Comparison of ENCODE assay signal across 14 cellular contexts in genomic region chr3:154184582-154184981, GRCh38.
A peak's percentile ranks its signal among the peaks of the same experiment; 100 is the strongest.
DNase-seq lines count a peak whose midpoint lies in the region; ATAC-seq and TF ChIP-seq lines count a peak whose summit lies in the region.
"Had no signal": no experiment of that assay in that cellular context is flagged by ENCODE, and none has a peak within 500 bp of the region (broad histone marks: within the 10 kb centered on the region; RNA-seq: fewer than 3 reads in every experiment).

No MANE protein-coding gene starts in this region.

- H3K56ac ChIP-seq in H9 (ENCODE audit: insufficient read length, low read depth, low read length) = no peak overlapping the region

- ATAC-seq in GM18858 (IDR thresholded peaks at IDR 0.05; ENCODE audit: unreplicated experiment) (no peak), GM18870 (IDR thresholded peaks at IDR 0.05; ENCODE audit: unreplicated experiment) (no peak), heart left ventricle (no peak)

- H3K27me3 Mint-ChIP-seq in H9 (ENCODE audit: low read depth) = no peaks in the 10 kb centered on the region
- H3K27me3 Mint-ChIP-seq in activated CD4-positive, alpha-beta T cell treated with anti-CD3 and anti-CD28 coated beads, Interleukin-2, amount 10 ng/mL, durations not matched to agents 7 days and 5 days = no peaks in the 10 kb centered on the region

- H3K9ac ChIP-seq in H9 (ENCODE audit: extremely low read depth, insufficient read length, low read length) = no peak overlapping the region
- H3K9ac ChIP-seq: SK-N-SH had no signal

- DNase-seq in H9 = no peak
- DNase-seq in NCI-H446 treated with DMSO at 0.1 percent for 48 hours (lab: John Stamatoyannopoulos, UW) = peak; percentile 81
- peak; percentile 2 for DNase-seq in cerebellum (ENCODE audit: low spot score)
- DNase-seq in sigmoid colon = no peak
- no peak for DNase-seq in activated CD4-positive, alpha-beta T cell treated with anti-CD3 and anti-CD28 coated beads, Interleukin-2, amount 10 ng/mL, durations not matched to agents 7 days and 5 days
- DNase-seq in heart left ventricle = no peak
- DNase-seq: C1 segment of cervical spinal cord, EL, NCI-H1092 treated with DMSO at 0.1 percent for 48 hours, NCI-H1694 treated with DMSO at 0.1 percent for 48 hours, Right ventricle myocardium superior, SK-N-SH had no signal

- H3T11ph ChIP-seq in H9 (ENCODE audit: low read length) = no peak overlapping the region

- H3K27ac Mint-ChIP-seq in H9 = peak overlapping the region; percentile 1 to 31 (median 20); a peak in 4 of 7 replicates
- H3K27ac Mint-ChIP-seq in activated CD4-positive, alpha-beta T cell treated with anti-CD3 and anti-CD28 coated beads, Interleukin-2, amount 10 ng/mL, durations not matched to agents 7 days and 5 days = no peak overlapping the region

- no peaks in the 10 kb centered on the region for H3K9me3 Mint-ChIP-seq in H9
- H3K9me3 Mint-ChIP-seq in activated CD4-positive, alpha-beta T cell treated with anti-CD3 and anti-CD28 coated beads, Interleukin-2, amount 10 ng/mL, durations not matched to agents 7 days and 5 days = no peaks in the 10 kb centered on the region

- no peak overlapping the region for H3K4me3 Mint-ChIP-seq in H9
- H3K4me3 Mint-ChIP-seq in activated CD4-positive, alpha-beta T cell treated with anti-CD3 and anti-CD28 coated beads, Interleukin-2, amount 10 ng/mL, durations not matched to agents 7 days and 5 days = no peak overlapping the region

- H3K4me2 ChIP-seq in H9 (ENCODE audit: insufficient read depth, insufficient read length, low read length) = no peak overlapping the region
- H3K4me2 ChIP-seq: SK-N-SH had no signal

- H3K4me3 ChIP-seq in sigmoid colon (no peak overlapping the region), heart left ventricle (no peak overlapping the region)

- TF ChIP-seq CTCF in H9 (conservative IDR thresholded peaks at IDR 0.05) (no peak), sigmoid colon (IDR thresholded peaks at IDR 0.05) (no peak), heart left ventricle (IDR thresholded peaks at IDR 0.05) (no peak)

- H2BK5ac ChIP-seq in H9 (ENCODE audit: insufficient read length, low read length) = no peak overlapping the region

- intact Hi-C loops in sigmoid colon (cut with DNase I) = loop anchor here (5.0 kb wide), 1 partner anchor 62 kb away; the partner anchor contains the start of gene ARHGEF26
- intact Hi-C loops in heart left ventricle (cut with DNase I) = no loop called here

- WGBS in H9 (ENCODE audit: extremely low coverage, insufficient read length, low lambda C conversion rate) = no CpG with 5 or more reads among the region's 4 CpGs
- WGBS in sigmoid colon, 2 donors = 43 to 71% methylated on average over 4 of the region's 4 CpGs
- WGBS in heart left ventricle, 4 donors = 81 to 97% (median 93%) methylated on average over 4 of the region's 4 CpGs

- H3K36me3 ChIP-seq in sigmoid colon (peaks cover 0 to 22% (median 0%) of the 10 kb centered on the region in 4 donors), heart left ventricle (peaks cover 0 to 3% (median 0%) of the 10 kb centered on the region in 9 donors)

- H2BK20ac ChIP-seq in H9 (ENCODE audit: low read depth, low read length, poor library complexity, severe bottlenecking) = no peak overlapping the region

- H3K27ac ChIP-seq in H9 (ENCODE audit: insufficient read length, low read depth, low read length) = no peak overlapping the region
- H3K27ac ChIP-seq in sigmoid colon = peak overlapping the region in 3 of 4 donors; percentile 83 to 87 (median 86)
- H3K27ac ChIP-seq in heart left ventricle = no peak overlapping the region

- TF ChIP-seq EP300 in sigmoid colon (IDR thresholded peaks at IDR 0.05) = no peak

- H3K79me1 ChIP-seq in H9 (ENCODE audit: insufficient read depth, low read depth, low read length, poor library complexity, severe bottlenecking) = no peaks in the 10 kb centered on the region

- peaks cover 5 to 9% of the 10 kb centered on the region in 2 experiments; a peak in 3 of 4 replicates for H3K4me1 Mint-ChIP-seq in H9
- H3K4me1 Mint-ChIP-seq in activated CD4-positive, alpha-beta T cell treated with anti-CD3 and anti-CD28 coated beads, Interleukin-2, amount 10 ng/mL, durations not matched to agents 7 days and 5 days = peaks cover 3% of the 10 kb centered on the region

- H4K91ac ChIP-seq in H9 (ENCODE audit: insufficient read length, low read depth, low read length) = no peak overlapping the region

- no peak overlapping the region for H3K14ac ChIP-seq in H9 (ENCODE audit: insufficient read depth, low read length)

- no peak overlapping the region for H2AFZ ChIP-seq in H9 (ENCODE audit: low read length)

- H3K4ac ChIP-seq in H9 (ENCODE audit: low read depth, low read length) = no peak overlapping the region

- no peaks in the 10 kb centered on the region for H3K27me3 ChIP-seq in H9 (ENCODE audit: insufficient read depth, low read length)
- H3K27me3 ChIP-seq in sigmoid colon = no peaks in the 10 kb centered on the region
- H3K27me3 ChIP-seq in heart left ventricle = no peaks in the 10 kb centered on the region

- H3K23me2 ChIP-seq in H9 (ENCODE audit: insufficient read length, low read depth, low read length, poor library complexity, severe bottlenecking) = no peaks in the 10 kb centered on the region

- H3K4me1 ChIP-seq in H9 (ENCODE audit: insufficient read depth, low read length) = no peaks in the 10 kb centered on the region
- peaks cover 0 to 55% (median 41%) of the 10 kb centered on the region in 4 donors for H3K4me1 ChIP-seq in sigmoid colon
- peaks cover 0 to 10% (median 0%) of the 10 kb centered on the region in 12 donors for H3K4me1 ChIP-seq in heart left ventricle

- no peak overlapping the region for H3K23ac ChIP-seq in H9 (ENCODE audit: insufficient read length, low read depth, low read length)

- no peaks in the 10 kb centered on the region for H3K9me3 ChIP-seq in H9 (ENCODE audit: control insufficient read depth, low read depth, low read length)
- H3K9me3 ChIP-seq in sigmoid colon = no peaks in the 10 kb centered on the region
- peaks cover 0 to 6% (median 0%) of the 10 kb centered on the region in 12 donors for H3K9me3 ChIP-seq in heart left ventricle
- H3K9me3 ChIP-seq: SK-N-SH had no signal

- no peak for TF ChIP-seq POLR2A in sigmoid colon (IDR thresholded peaks at IDR 0.05)
- no peak for TF ChIP-seq POLR2A in heart left ventricle (IDR thresholded peaks at IDR 0.05)

- H2AK5ac ChIP-seq in H9 (ENCODE audit: insufficient read length, low read length) = no peak overlapping the region

- no peak overlapping the region for H2BK15ac ChIP-seq in H9 (ENCODE audit: low read depth, low read length)

- no peak overlapping the region for H4K5ac ChIP-seq in H9 (ENCODE audit: insufficient read length, low read depth, low read length)

- CTCF ChIA-PET in activated CD4-positive, alpha-beta T cell treated with anti-CD3 and anti-CD28 coated beads, Interleukin-2, amount 10 ng/mL, durations not matched to agents 7 days and 5 days (lab: Charles Lee) = no interaction called here

- no peaks in the 10 kb centered on the region for H3K79me2 ChIP-seq in H9 (ENCODE audit: insufficient read depth, low read length)

- H2BK12ac ChIP-seq in H9 (ENCODE audit: insufficient read length, low read depth, low read length) = no peak overlapping the region

- no peak overlapping the region for H2BK120ac ChIP-seq in H9 (ENCODE audit: low read depth, low read length, poor library complexity, severe bottlenecking)

- H4K20me1 ChIP-seq in H9 (ENCODE audit: control insufficient read depth, insufficient read depth, insufficient read length) = no peaks in the 10 kb centered on the region

- POLR2A ChIA-PET in activated CD4-positive, alpha-beta T cell treated with anti-CD3 and anti-CD28 coated beads, Interleukin-2, amount 10 ng/mL, durations not matched to agents 7 days and 5 days (lab: Charles Lee) = no interaction called here

- peaks cover 0 to 4% (median 0%) of the 10 kb centered on the region in 3 experiments; a peak in 2 of 7 replicates for H3K36me3 Mint-ChIP-seq in H9 (ENCODE audit: insufficient read depth in 1 of 3, low read depth in 3 of 3)
- H3K36me3 Mint-ChIP-seq in activated CD4-positive, alpha-beta T cell treated with anti-CD3 and anti-CD28 coated beads, Interleukin-2, amount 10 ng/mL, durations not matched to agents 7 days and 5 days (ENCODE audit: low read depth) = no peaks in the 10 kb centered on the region

- H3K18ac ChIP-seq in H9 (ENCODE audit: insufficient read length, low read depth, low read length) = no peak overlapping the region

- H4K8ac ChIP-seq in H9 (replicated peaks; ENCODE audit: insufficient read length, low read depth, low read length) = no peak overlapping the region

Comparison
In these comparisons a context has a peak if more than half of its experiments do, and no peak if none do; other contexts are left out.
1. DNase-seq: peak in NCI-H446 treated with DMSO at 0.1 percent for 48 hours (single experiment) and cerebellum (single experiment); none in H9 (single experiment), sigmoid colon (single experiment), activated CD4-positive, alpha-beta T cell treated with anti-CD3 and anti-CD28 coated beads, Interleukin-2, amount 10 ng/mL, durations not matched to agents 7 days and 5 days (single experiment) and heart left ventricle (0 of 5).
2. H3K27ac ChIP-seq: peak in sigmoid colon (3 of 4); none in H9 (single experiment) and heart left ventricle (0 of 12).